Comparison of ENCODE assay signal across 8 cellular contexts in the genomic region with DNA sequence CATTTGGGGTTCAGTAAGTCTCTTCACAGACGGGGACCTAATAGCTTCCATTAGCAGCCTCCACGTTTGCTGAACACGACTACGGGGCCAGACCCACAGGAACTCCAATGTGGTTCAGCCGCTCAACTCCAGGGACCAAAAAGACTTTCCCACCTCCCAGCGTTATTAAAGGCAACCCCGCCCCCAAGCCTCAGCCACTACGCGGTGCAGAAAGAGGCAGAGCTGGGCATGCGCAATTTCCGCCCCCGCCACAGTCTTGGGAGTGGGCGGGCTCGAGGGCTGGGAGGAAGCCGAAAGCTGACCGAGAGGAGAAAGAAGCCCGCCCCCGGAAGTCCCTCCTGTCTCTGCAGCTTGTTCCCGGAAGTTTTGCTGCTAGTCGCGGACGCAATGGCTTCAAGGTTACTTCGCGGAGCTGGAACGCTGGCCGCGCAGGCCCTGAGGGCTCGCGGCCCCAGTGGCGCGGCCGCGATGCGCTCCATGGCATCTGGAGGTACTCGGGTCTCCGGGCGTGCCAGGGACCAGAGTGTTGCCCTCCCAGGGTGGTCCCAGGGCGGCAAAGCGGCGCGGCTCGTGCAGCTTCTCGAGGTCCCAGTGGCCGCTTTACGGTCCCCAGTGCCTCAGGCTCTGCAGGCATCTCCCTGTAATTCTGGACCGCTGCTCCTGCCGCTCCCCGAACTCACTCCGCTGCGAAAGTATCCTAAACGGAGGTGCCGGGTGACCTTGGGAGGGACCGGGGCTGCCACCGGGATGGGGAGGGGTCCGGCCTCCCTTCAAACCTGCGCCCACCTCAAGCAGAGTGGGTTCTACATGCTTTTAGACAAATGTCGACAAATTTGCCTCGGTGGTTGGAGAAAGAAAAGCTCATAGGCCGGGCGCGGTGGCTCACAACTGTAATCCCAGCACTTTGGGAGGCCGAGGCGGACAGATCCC. TPM values are rescaled to one million over a fixed set of nuclear protein-coding genes. Genes with fewer than 3 reads are reported as not detected.
DNase-seq lines count a peak whose midpoint lies in the region; ATAC-seq and TF ChIP-seq lines count a peak whose summit lies in the region.

A gene with protein sequence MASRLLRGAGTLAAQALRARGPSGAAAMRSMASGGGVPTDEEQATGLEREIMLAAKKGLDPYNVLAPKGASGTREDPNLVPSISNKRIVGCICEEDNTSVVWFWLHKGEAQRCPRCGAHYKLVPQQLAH (plus strand): TSS at position 363 of the 930 bp plus-strand sequence. CDS start 25 bp downstream, at position 388.

- intact Hi-C loops in PC-9 (cut with micrococcal nuclease; ENCODE audit: unreplicated experiment) = loop anchor here (1.0 to 10.0 kb wide), 3 partner anchors 18 to 51 kb away; a partner anchor contains a TSS

- H3K4me3 ChIP-seq in Jurkat, Clone E6-1 (ENCODE audit: low read length) = peak within 1 kb of the TSS; percentile 89
- H3K4me3 ChIP-seq in PC-9 = peak within 1 kb of the TSS; percentile 72
- peak within 1 kb of the TSS; percentile 98 for H3K4me3 ChIP-seq in epithelial cell of proximal tubule (ENCODE audit: low read depth, low read length)
- peak within 1 kb of the TSS; percentile 93 to 99 for H3K4me3 ChIP-seq in mucosa of rectum (ENCODE audit: low read length in 2 of 2)

- peak within 1 kb of the TSS; percentile 53 for H3K27ac ChIP-seq in PC-9
- H3K27ac ChIP-seq in mucosa of rectum (ENCODE audit: low read depth in 2 of 2, low read length in 2 of 2) = peak within 1 kb of the TSS; percentile 96 to 99

- ATAC-seq in GM21619 (IDR thresholded peaks at IDR 0.05; ENCODE audit: unreplicated experiment) = peak; percentile 94

- no peaks in the 10 kb centered on the region for H4K20me1 ChIP-seq in PC-9 (ENCODE audit: insufficient read depth)

- peak within 1 kb of the TSS; percentile 87 for H3K4me2 ChIP-seq in PC-9

- peaks cover 31% of the 10 kb centered on the region for H3F3A ChIP-seq in PC-9 (ENCODE audit: insufficient read depth, low read depth)

- DNase-seq in DMS153 (lab: John Stamatoyannopoulos, UW) (peak; percentile 97), PC-9 (peak; percentile 97 to 99), epithelial cell of proximal tubule (ENCODE audit: low read depth) (peak; percentile 55)
- DNase-seq in Jurkat, Clone E6-1 (ENCODE audit: low read depth, low spot score) = peak; percentile 94
- peak; percentile 97 for DNase-seq in activated T-cell treated with anti-CD3 and anti-CD28 coated beads, Interleukin-2, amount 50 U/mL, for 1 hour
- peak; percentile 99 for DNase-seq in stimulated activated CD8-positive, alpha-beta memory T cell treated with anti-CD3 and anti-CD28 coated beads, Interleukin-4, amount 100 ng/mL, for 48 hours

- peak within 1 kb of the TSS; percentile 95 for H2AFZ ChIP-seq in PC-9

- H3K9me3 ChIP-seq in PC-9 (ENCODE audit: insufficient read depth, low read depth) = no peaks in the 10 kb centered on the region
- H3K9me3 ChIP-seq in mucosa of rectum (ENCODE audit: control insufficient read depth in 2 of 2, low read length in 2 of 2) = no peaks in the 10 kb centered on the region

- no peaks in the 10 kb centered on the region for H3K9me2 ChIP-seq in PC-9 (ENCODE audit: insufficient read depth)

- BruUV-seq in PC-9 (replicated peaks; lab: Mats Ljungman, UMichigan) = no TSS peak

- peaks cover 10% of the 10 kb centered on the region for H3K4me1 ChIP-seq in PC-9 (replicated peaks; ENCODE audit: insufficient read depth)
- H3K4me1 ChIP-seq in mucosa of rectum (ENCODE audit: control insufficient read depth in 2 of 2, insufficient read depth in 2 of 2, low read length in 2 of 2) = peaks cover 19 to 36% of the 10 kb centered on the region in 2 donors

- H3K36me3 ChIP-seq in PC-9 (ENCODE audit: low read depth) (peaks cover 23% of the 10 kb centered on the region), mucosa of rectum (ENCODE audit: control insufficient read depth in 2 of 2, insufficient read depth in 2 of 2, low read length in 2 of 2) (peaks cover 23 to 31% of the 10 kb centered on the region in 2 donors)

- CTCF ChIA-PET in PC-9 (lab: Charles Lee) = interaction anchor here (2.4 kb wide), 1 partner anchor 18 kb away, joined by 13 read pairs; a partner anchor contains a TSS

- POLR2A ChIA-PET in PC-9 (lab: Charles Lee; ENCODE audit: unreplicated experiment) = interaction anchor here (0.5 to 1.5 kb wide), 11 partner anchors 18 to 1981 kb away, joined by 3 to 67 read pairs (median 5); a partner anchor contains a TSS

- H3K27me3 ChIP-seq in PC-9 (ENCODE audit: insufficient read depth, low read depth) (no peaks in the 10 kb centered on the region), mucosa of rectum (ENCODE audit: control insufficient read depth in 2 of 2, insufficient read depth in 2 of 2, low read length in 2 of 2) (no peaks in the 10 kb centered on the region)

- TF ChIP-seq CTCF in PC-9 (conservative IDR thresholded peaks at IDR 0.05) (no peak), epithelial cell of proximal tubule (conservative IDR thresholded peaks at IDR 0.05; ENCODE audit: low read depth, low read length) (no peak)

- peak within 1 kb of the TSS; percentile 99 to 100 for H3K9ac ChIP-seq in mucosa of rectum (ENCODE audit: low read depth in 1 of 2, low read length in 2 of 2)

- H3K79me2 ChIP-seq in PC-9 (ENCODE audit: low read depth) = peaks cover 25% of the 10 kb centered on the region

RNA-seq across cellular contexts. Expression of the gene that starts here (rescaled TPM):
- polyA plus RNA-seq in Jurkat, Clone E6-1 (2012; ENCODE audit: insufficient read depth, insufficient read length) = 304 TPM
- total RNA-seq in PC-9 (2021) (310 and 345 TPM in 2 replicates), epithelial cell of proximal tubule (419 and 539 TPM in 2 replicates)

Comparison
In these comparisons a context has a peak if more than half of its experiments do, and no peak if none do; other contexts are left out.
1. Peak in every context shown above with its lines: DNase-seq, ATAC-seq, H3K4me3 ChIP-seq and H3K27ac ChIP-seq.